15 cellular contexts compared by ENCODE assay signal in genomic region chr9:86794356-86795046, GRCh38.
A peak's percentile ranks its signal among the peaks of the same experiment; 100 is the strongest.
DNase-seq lines count a peak whose midpoint lies in the region; ATAC-seq, FAIRE-seq and TF ChIP-seq lines count a peak whose summit lies in the region.
"Had no signal": no experiment of that assay in that cellular context is flagged by ENCODE, and none has a peak within 500 bp of the region (broad histone marks: within the 10 kb centered on the region; RNA-seq: fewer than 3 reads in every experiment).

No MANE protein-coding gene starts in this region.

- H3K27ac ChIP-seq in astrocyte (ENCODE audit: low read depth, low read length) (no peak overlapping the region), heart left ventricle (peak overlapping the region in 11 of 12 donors; percentile 20 to 73 (median 56)), small intestine (ENCODE audit: low read depth in 1 of 2, low read length in 1 of 2) (no peak overlapping the region)
- H3K27ac ChIP-seq: BLaER1 treated with 17β-estradiol and CSF1 and Interleukin-3, amounts not matched to agents 10 nM and 100 nM; KMS-11; RWPE1; VCaP had no signal

- peak overlapping the region; percentile 97 for H3K27ac Mint-ChIP-seq in astrocyte (ENCODE audit: unreplicated experiment)
- no peak overlapping the region for H3K27ac Mint-ChIP-seq in stimulated activated naive B cell treated with anti-CD40 and anti-IgM and Interleukin-4, amounts not matched to agents 10 μg/mL and 1 μg/mL and 100 μg/mL, for 72 hours
- H3K27ac Mint-ChIP-seq: activated T-cell treated with anti-CD3 and anti-CD28 coated beads, Interleukin-2, amount 50 U/mL, for 24 hours; memory B cell had no signal

- H3K9ac ChIP-seq in astrocyte (ENCODE audit: low read length): no peak overlapping the region
- H3K9ac ChIP-seq: BLaER1 treated with 17β-estradiol and CSF1 and Interleukin-3, amounts not matched to agents 10 nM and 100 nM; KMS-11 had no signal

- peaks cover 11% of the 10 kb centered on the region for H3K27me3 Mint-ChIP-seq in astrocyte (ENCODE audit: low read depth, unreplicated experiment)
- H3K27me3 Mint-ChIP-seq in stimulated activated naive B cell treated with anti-CD40 and anti-IgM and Interleukin-4, amounts not matched to agents 10 μg/mL and 1 μg/mL and 100 μg/mL, for 72 hours: peaks cover 0 to 10% of the 10 kb centered on the region in 2 donors

- H4K20me1 ChIP-seq in astrocyte (ENCODE audit: insufficient read depth, low read length): no peaks in the 10 kb centered on the region
- H4K20me1 ChIP-seq: BLaER1 treated with 17β-estradiol and CSF1 and Interleukin-3, amounts not matched to agents 10 nM and 100 nM had no signal

- H3K4me1 Mint-ChIP-seq in astrocyte (ENCODE audit: low read depth, unreplicated experiment): peaks cover 26% of the 10 kb centered on the region
- H3K4me1 Mint-ChIP-seq in stimulated activated naive B cell treated with anti-CD40 and anti-IgM and Interleukin-4, amounts not matched to agents 10 μg/mL and 1 μg/mL and 100 μg/mL, for 72 hours: no peaks in the 10 kb centered on the region
- H3K4me1 Mint-ChIP-seq: memory B cell had no signal

- H3K9me3 ChIP-seq in astrocyte (ENCODE audit: insufficient read depth, low read depth, low read length): no peaks in the 10 kb centered on the region
- H3K9me3 ChIP-seq in heart left ventricle: no peaks in the 10 kb centered on the region
- H3K9me3 ChIP-seq in small intestine (ENCODE audit: control insufficient read depth, low read depth): no peaks in the 10 kb centered on the region
- H3K9me3 ChIP-seq: BLaER1 treated with 17β-estradiol and CSF1 and Interleukin-3, amounts not matched to agents 10 nM and 100 nM had no signal

- CTCF ChIA-PET in BJ (lab: Yijun Ruan, JAX): interaction anchor here (0.6 to 1.9 kb wide), 9 partner anchors 61 to 307 kb away, joined by 3 to 8 read pairs (median 3); no protein-coding TSS in a partner anchor

- peak overlapping the region; percentile 43 for H3K4me2 ChIP-seq in astrocyte (ENCODE audit: low read length)
- H3K4me2 ChIP-seq: BLaER1 treated with 17β-estradiol and CSF1 and Interleukin-3, amounts not matched to agents 10 nM and 100 nM; KMS-11 had no signal

- TF ChIP-seq POLR2A in heart left ventricle (IDR thresholded peaks at IDR 0.05): no peak

- H2AFZ ChIP-seq in astrocyte (ENCODE audit: low read depth, low read length): no peak overlapping the region

- peak overlapping the region; percentile 27 for H3K4me3 Mint-ChIP-seq in astrocyte (ENCODE audit: unreplicated experiment)
- no peak overlapping the region for H3K4me3 Mint-ChIP-seq in stimulated activated naive B cell treated with anti-CD40 and anti-IgM and Interleukin-4, amounts not matched to agents 10 μg/mL and 1 μg/mL and 100 μg/mL, for 72 hours
- H3K4me3 Mint-ChIP-seq: activated T-cell treated with anti-CD3 and anti-CD28 coated beads, Interleukin-2, amount 50 U/mL, for 24 hours; memory B cell had no signal

- FAIRE-seq in astrocyte (lab: Jason Lieb, UNC): peak; percentile 86
- no peak for FAIRE-seq in small intestine (lab: Jason Lieb, UNC)

- peak in 2 of 4 donors; percentile 32 to 53 for ATAC-seq in heart left ventricle
- no peak for ATAC-seq in stimulated activated naive B cell treated with anti-CD40 and anti-IgM and Interleukin-4, amounts not matched to agents 10 μg/mL and 1 μg/mL and 100 μg/mL, for 72 hours (replicated peaks)
- ATAC-seq: HCT116 had no signal

- intact Hi-C loops in heart left ventricle (cut with DNase I): no loop called here

- H3K4me3 ChIP-seq in BJ (ENCODE audit: low read depth, low read length): no peak overlapping the region
- H3K4me3 ChIP-seq in astrocyte (ENCODE audit: insufficient read depth, low read depth, low read length): no peak overlapping the region
- H3K4me3 ChIP-seq in heart left ventricle: peak overlapping the region in 5 of 12 donors; percentile 16 to 46 (median 30)
- H3K4me3 ChIP-seq in small intestine (ENCODE audit: low read depth in 1 of 2, low read length in 2 of 2): no peak overlapping the region
- H3K4me3 ChIP-seq: BLaER1 treated with 17β-estradiol and CSF1 and Interleukin-3, amounts not matched to agents 10 nM and 100 nM had no signal

- H3K36me3 ChIP-seq in BJ (ENCODE audit: control insufficient read depth, insufficient read depth, low read length): no peaks in the 10 kb centered on the region
- no peaks in the 10 kb centered on the region for H3K36me3 ChIP-seq in astrocyte (ENCODE audit: insufficient read depth, low read length)
- H3K36me3 ChIP-seq in heart left ventricle: no peaks in the 10 kb centered on the region
- no peaks in the 10 kb centered on the region for H3K36me3 ChIP-seq in small intestine (ENCODE audit: control insufficient read depth in 2 of 2, insufficient read depth in 2 of 2, low read length in 2 of 2)
- H3K36me3 ChIP-seq: BLaER1 treated with 17β-estradiol and CSF1 and Interleukin-3, amounts not matched to agents 10 nM and 100 nM had no signal

- DNase-seq in BJ (ENCODE audit: low read depth) (peak; percentile 43), astrocyte (ENCODE audit: low read depth) (peak; percentile 88), heart left ventricle (no peak), putamen (ENCODE audit: low spot score) (peak; percentile 38), small intestine (no peak), T-helper 9 cell (no peak)
- no peak for DNase-seq in stimulated activated naive B cell treated with anti-CD40 and anti-IgM and Interleukin-4, amounts not matched to agents 10 μg/mL and 1 μg/mL and 100 μg/mL, for 72 hours
- DNase-seq in activated CD8-positive, alpha-beta memory T cell treated with anti-CD3 and anti-CD28 coated beads, Interleukin-2, amount 50 U/mL, for 48 hours: no peak
- DNase-seq: activated T-cell treated with anti-CD3 and anti-CD28 coated beads, Interleukin-2, amount 50 U/mL, for 24 hours had no signal

- no peaks in the 10 kb centered on the region for H3K79me2 ChIP-seq in astrocyte (ENCODE audit: insufficient read depth, low read length)

- WGBS in heart left ventricle, 4 donors: 60 to 75% (median 64%) methylated on average over 3 of the region's 3 CpGs
- 53 to 75% (median 69%) methylated on average over 3 of the region's 3 CpGs for WGBS in small intestine, 3 donors

- POLR2A ChIA-PET in BJ (lab: Charles Lee): no interaction called here

- no peaks in the 10 kb centered on the region for H3K9me3 Mint-ChIP-seq in astrocyte (ENCODE audit: unreplicated experiment)
- no peaks in the 10 kb centered on the region for H3K9me3 Mint-ChIP-seq in stimulated activated naive B cell treated with anti-CD40 and anti-IgM and Interleukin-4, amounts not matched to agents 10 μg/mL and 1 μg/mL and 100 μg/mL, for 72 hours
- H3K9me3 Mint-ChIP-seq: activated T-cell treated with anti-CD3 and anti-CD28 coated beads, Interleukin-2, amount 50 U/mL, for 24 hours; memory B cell had no signal

- no peaks in the 10 kb centered on the region for H3K36me3 Mint-ChIP-seq in astrocyte (ENCODE audit: low read depth, unreplicated experiment)
- no peaks in the 10 kb centered on the region for H3K36me3 Mint-ChIP-seq in stimulated activated naive B cell treated with anti-CD40 and anti-IgM and Interleukin-4, amounts not matched to agents 10 μg/mL and 1 μg/mL and 100 μg/mL, for 72 hours
- H3K36me3 Mint-ChIP-seq: memory B cell had no signal

- TF ChIP-seq CTCF in BJ (IDR thresholded peaks at IDR 0.05; ENCODE audit: insufficient read depth, low read depth, low read length) (no peak), astrocyte (IDR thresholded peaks at IDR 0.05; ENCODE audit: insufficient read depth, low read depth, low read length) (no peak), heart left ventricle (IDR thresholded peaks at IDR 0.05) (no peak)

- H3K27me3 ChIP-seq in BJ (ENCODE audit: control insufficient read depth, insufficient read depth, low read length): no peaks in the 10 kb centered on the region
- H3K27me3 ChIP-seq in astrocyte (ENCODE audit: insufficient read depth, low read length): no peaks in the 10 kb centered on the region
- peaks cover 0 to 6% (median 0%) of the 10 kb centered on the region in 9 donors for H3K27me3 ChIP-seq in heart left ventricle
- H3K27me3 ChIP-seq in small intestine (ENCODE audit: control insufficient read depth in 2 of 2, insufficient read depth in 2 of 2, low read length in 2 of 2): peaks cover 0 to 3% of the 10 kb centered on the region in 2 donors
- H3K27me3 ChIP-seq: BLaER1 treated with 17β-estradiol and CSF1 and Interleukin-3, amounts not matched to agents 10 nM and 100 nM had no signal

- H3K4me1 ChIP-seq in astrocyte (ENCODE audit: insufficient read depth, low read length) (peaks cover 11% of the 10 kb centered on the region), heart left ventricle (peaks cover 0 to 11% (median 0%) of the 10 kb centered on the region in 12 donors), small intestine (ENCODE audit: control insufficient read depth in 2 of 2, insufficient read depth in 1 of 2, low read depth in 1 of 2, low read length in 1 of 2) (no peaks in the 10 kb centered on the region)
- H3K4me1 ChIP-seq: BLaER1 treated with 17β-estradiol and CSF1 and Interleukin-3, amounts not matched to agents 10 nM and 100 nM had no signal

Comparison
In these comparisons a context has a peak if more than half of its experiments do, and no peak if none do; other contexts are left out.
1. DNase-seq: peak in BJ (single experiment), astrocyte (single experiment) and putamen (single experiment); none in heart left ventricle (0 of 5), stimulated activated naive B cell treated with anti-CD40 and anti-IgM and Interleukin-4, amounts not matched to agents 10 μg/mL and 1 μg/mL and 100 μg/mL, for 72 hours (single experiment), small intestine (single experiment), activated CD8-positive, alpha-beta memory T cell treated with anti-CD3 and anti-CD28 coated beads, Interleukin-2, amount 50 U/mL, for 48 hours (single experiment) and T-helper 9 cell (single experiment).
2. H3K27ac ChIP-seq: peak in heart left ventricle (11 of 12); none in astrocyte (single experiment) and small intestine (0 of 2).